In genomic region chr15:63942486-63943365, GRCh38 we compare ENCODE assay signal across 15 cellular contexts.
DNase-seq lines count a peak whose midpoint lies in the region; ATAC-seq and TF ChIP-seq lines count a peak whose summit lies in the region.
"Had no signal": no experiment of that assay in that cellular context is flagged by ENCODE, and none has a peak within 500 bp of the region (broad histone marks: within the 10 kb centered on the region; RNA-seq: fewer than 3 reads in every experiment).

No MANE protein-coding gene starts in this region.

- H4K20me1 ChIP-seq in OCI-LY1 (ENCODE audit: insufficient read depth, low read length) (no peaks in the 10 kb centered on the region), MM.1S (ENCODE audit: insufficient read depth, low read length) (no peaks in the 10 kb centered on the region)

- no peaks in the 10 kb centered on the region for H3K27me3 ChIP-seq in OCI-LY1 (ENCODE audit: insufficient read depth, low read length)
- no peaks in the 10 kb centered on the region for H3K27me3 ChIP-seq in MM.1S (replicated peaks; ENCODE audit: insufficient read depth, low read length)
- H3K27me3 ChIP-seq: left lung, neural progenitor cell had no signal

- peak overlapping the region; percentile 89 for H3K27ac Mint-ChIP-seq in memory B cell
- H3K27ac Mint-ChIP-seq: neural progenitor cell had no signal

- H3K9me3 ChIP-seq in OCI-LY1 (ENCODE audit: low read length) (no peaks in the 10 kb centered on the region), MM.1S (replicated peaks; ENCODE audit: insufficient read depth, low read length) (no peaks in the 10 kb centered on the region)
- H3K9me3 ChIP-seq: Caco-2, left lung had no signal

- no peak overlapping the region for H2AFZ ChIP-seq in OCI-LY1 (ENCODE audit: low read length)
- H2AFZ ChIP-seq in MM.1S (ENCODE audit: low read length), result no peak overlapping the region
- H2AFZ ChIP-seq: neural progenitor cell had no signal

- TF ChIP-seq CTCF in OCI-LY1 (IDR thresholded peaks at IDR 0.05; ENCODE audit: low read length) (no peak), MM.1S (IDR thresholded peaks at IDR 0.05; ENCODE audit: low read length) (no peak)

- H3K4me1 Mint-ChIP-seq in memory B cell, result peaks cover 34% of the 10 kb centered on the region

- H3F3A ChIP-seq in OCI-LY1 (ENCODE audit: insufficient read depth, low read length), result no peaks in the 10 kb centered on the region
- no peaks in the 10 kb centered on the region for H3F3A ChIP-seq in MM.1S (ENCODE audit: insufficient read depth, low read length)

- H3K27ac ChIP-seq in OCI-LY1 (ENCODE audit: low read depth, low read length, poor library complexity, severe bottlenecking) (peak overlapping the region; percentile 42), MM.1S (ENCODE audit: low read length) (no peak overlapping the region)
- H3K27ac ChIP-seq: 22Rv1, neural progenitor cell had no signal

- no peaks in the 10 kb centered on the region for H3K36me3 Mint-ChIP-seq in memory B cell
- H3K36me3 Mint-ChIP-seq: neural progenitor cell had no signal

- H3K4me3 ChIP-seq in OCI-LY1 (ENCODE audit: low read depth, low read length, poor library complexity, severe bottlenecking), result no peak overlapping the region
- H3K4me3 ChIP-seq in MM.1S (ENCODE audit: low read length), result no peak overlapping the region
- H3K4me3 ChIP-seq: left lung, neural progenitor cell, smooth muscle cell had no signal

- H3K4me2 ChIP-seq in OCI-LY1 (ENCODE audit: low read length) (no peak overlapping the region), MM.1S (ENCODE audit: low read depth, low read length) (no peak overlapping the region)
- H3K4me2 ChIP-seq: neural progenitor cell, smooth muscle cell had no signal

- H3K9ac ChIP-seq in OCI-LY1 (ENCODE audit: low read length) (no peak overlapping the region), MM.1S (ENCODE audit: low read length) (no peak overlapping the region)
- H3K9ac ChIP-seq: neural progenitor cell had no signal

- H3K79me2 ChIP-seq in OCI-LY1 (ENCODE audit: insufficient read depth, low read length) (no peaks in the 10 kb centered on the region), MM.1S (ENCODE audit: low read length) (no peaks in the 10 kb centered on the region)

- H3K4me1 ChIP-seq in OCI-LY1 (ENCODE audit: insufficient read depth, low read length, severe bottlenecking), result peaks cover 28% of the 10 kb centered on the region
- no peaks in the 10 kb centered on the region for H3K4me1 ChIP-seq in MM.1S (ENCODE audit: low read length)

- H3K27me3 Mint-ChIP-seq in memory B cell, result no peaks in the 10 kb centered on the region

- peak; percentile 73 for ATAC-seq in memory B cell (ENCODE audit: low read depth)
- ATAC-seq: left lung had no signal

- H3K9me2 ChIP-seq in OCI-LY1 (ENCODE audit: low read depth, low read length) (no peaks in the 10 kb centered on the region), MM.1S (replicated peaks; ENCODE audit: insufficient read depth, low read length) (no peaks in the 10 kb centered on the region)

- peak; percentile 39 for DNase-seq in DMS 273 (lab: John Stamatoyannopoulos, UW; ENCODE audit: unreplicated experiment)
- DNase-seq in DMS 273 treated with DMSO at 0.1 percent for 48 hours (lab: John Stamatoyannopoulos, UW), result no peak
- peak; percentile 76 for DNase-seq in DMS53 (lab: John Stamatoyannopoulos, UW)
- no peak for DNase-seq in memory B cell (ENCODE audit: low spot score in 2 of 2)
- no peak for DNase-seq in MM.1S
- DNase-seq in SIG-M5 treated with dmso at 0.1 percent for 504 hours (lab: John Stamatoyannopoulos, UW; ENCODE audit: unreplicated experiment), result no peak
- no peak for DNase-seq in DMS153 (lab: John Stamatoyannopoulos, UW)
- DNase-seq: activated gamma-delta T cell; Caco-2; left lung; NK-92 treated with Interleukin-12 subunit alpha and Interleukin-12 subunit beta, amount 100 ng/mL, for 24 hours had no signal

- H3K36me3 ChIP-seq in OCI-LY1 (ENCODE audit: insufficient read depth, low read length) (no peaks in the 10 kb centered on the region), MM.1S (replicated peaks; ENCODE audit: insufficient read depth, low read length) (no peaks in the 10 kb centered on the region)
- H3K36me3 ChIP-seq: left lung, neural progenitor cell had no signal

- no peak overlapping the region for H3K4me3 Mint-ChIP-seq in memory B cell
- H3K4me3 Mint-ChIP-seq: neural progenitor cell had no signal

- H3K9me3 Mint-ChIP-seq in memory B cell, result no peaks in the 10 kb centered on the region
- H3K9me3 Mint-ChIP-seq: neural progenitor cell had no signal

Comparison
In these comparisons a context has a peak if more than half of its experiments do, and no peak if none do; other contexts are left out.
1. DNase-seq: peak in DMS 273 (single experiment) and DMS53 (single experiment); none in DMS 273 treated with DMSO at 0.1 percent for 48 hours (single experiment), memory B cell (0 of 2), MM.1S (single experiment), SIG-M5 treated with dmso at 0.1 percent for 504 hours (single experiment) and DMS153 (single experiment).